20 cellular contexts compared by ENCODE assay signal in the genomic region with DNA sequence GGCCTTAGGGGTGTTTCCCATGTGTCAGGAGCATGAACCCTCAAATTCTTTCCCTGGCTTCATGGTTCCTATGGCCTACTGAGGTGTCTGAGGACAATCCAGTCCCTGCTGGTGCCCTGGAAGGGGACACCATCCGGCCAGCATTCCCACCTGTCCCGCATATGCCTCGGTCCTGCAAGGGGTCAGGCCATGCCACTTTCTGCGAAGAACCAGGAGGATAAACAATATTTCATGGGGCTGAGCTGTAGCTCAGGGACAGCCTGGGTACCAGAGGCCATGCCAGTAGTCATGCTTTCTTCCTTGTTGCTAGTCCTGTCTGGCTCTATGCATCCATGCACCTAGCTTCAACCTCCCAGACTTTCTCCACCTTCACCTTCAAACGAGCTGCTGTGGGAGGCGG.
DNase-seq lines count a peak whose midpoint lies in the region; ATAC-seq and TF ChIP-seq lines count a peak whose summit lies in the region.
"Had no signal": no experiment of that assay in that cellular context is flagged by ENCODE, and none has a peak within 500 bp of the region (broad histone marks: within the 10 kb centered on the region; RNA-seq: fewer than 3 reads in every experiment).

No MANE protein-coding gene starts in this region.

- H3K36me3 ChIP-seq in GM23338 (ENCODE audit: insufficient read depth) (no peaks in the 10 kb centered on the region), esophagus muscularis mucosa (no peaks in the 10 kb centered on the region), neutrophil (no peaks in the 10 kb centered on the region), WERI-Rb-1 (no peaks in the 10 kb centered on the region)
- H3K36me3 ChIP-seq: BLaER1 had no signal

- no peak overlapping the region for H3K27ac ChIP-seq in GM23338 (ENCODE audit: low read depth)
- H3K27ac ChIP-seq in esophagus muscularis mucosa (replicated peaks in 1 of 4), result no peak overlapping the region
- H3K27ac ChIP-seq in neutrophil, result peak overlapping the region; percentile 95
- H3K27ac ChIP-seq in WERI-Rb-1, result no peak overlapping the region
- H3K27ac ChIP-seq: 22Rv1, BLaER1, C4-2B had no signal

- 0 out of 2 replicates have a peak, but pooled peaks cover 1% of the 10 kb centered on the region for H3K9me2 ChIP-seq in GM23338 (ENCODE audit: insufficient read depth)

- H3K4me3 Mint-ChIP-seq in T-helper 1 cell treated with Interleukin-12 subunit alpha and Interleukin-12 subunit beta and Interleukin-4 antibody, amounts not matched to agents 30 μg/mL and 1 μg/mL, for 36 hours, result no peak overlapping the region
- no peak overlapping the region for H3K4me3 Mint-ChIP-seq in GM23338
- H3K4me3 Mint-ChIP-seq: B cell; CD4-positive, CD25-positive, alpha-beta regulatory T cell; CD8-positive, alpha-beta T cell had no signal

- H3K9me3 ChIP-seq in esophagus muscularis mucosa (no peaks in the 10 kb centered on the region), neutrophil (no peaks in the 10 kb centered on the region), WERI-Rb-1 (ENCODE audit: severe bottlenecking) (no peaks in the 10 kb centered on the region)
- H3K9me3 ChIP-seq: Caco-2 had no signal

- H2AFZ ChIP-seq in GM23338, result no peak overlapping the region

- intact Hi-C loops in esophagus muscularis mucosa (cut with DNase I), result no loop called here

- H3K27me3 ChIP-seq in GM23338 (ENCODE audit: insufficient read depth) (no peaks in the 10 kb centered on the region), esophagus muscularis mucosa (no peaks in the 10 kb centered on the region), neutrophil (no peaks in the 10 kb centered on the region), WERI-Rb-1 (ENCODE audit: insufficient read depth, low read depth, severe bottlenecking) (peaks cover 9% of the 10 kb centered on the region)
- H3K27me3 ChIP-seq: BLaER1 had no signal

- no peak for TF ChIP-seq CTCF in GM23338 (conservative IDR thresholded peaks at IDR 0.05; ENCODE audit: low read depth in 2 of 2)
- TF ChIP-seq CTCF in esophagus muscularis mucosa (IDR thresholded peaks at IDR 0.05), result no peak
- no peak for TF ChIP-seq CTCF in neutrophil (IDR thresholded peaks at IDR 0.05)
- TF ChIP-seq CTCF in WERI-Rb-1 (IDR thresholded peaks at IDR 0.05; ENCODE audit: low read depth, low read length), result no peak

- peaks cover 55% of the 10 kb centered on the region for H3K4me1 Mint-ChIP-seq in T-helper 1 cell treated with Interleukin-12 subunit alpha and Interleukin-12 subunit beta and Interleukin-4 antibody, amounts not matched to agents 30 μg/mL and 1 μg/mL, for 36 hours (ENCODE audit: low read depth)
- peaks cover 63% of the 10 kb centered on the region for H3K4me1 Mint-ChIP-seq in GM23338

- H3K4me3 ChIP-seq in GM23338, result no peak overlapping the region
- no peak overlapping the region for H3K4me3 ChIP-seq in esophagus muscularis mucosa
- no peak overlapping the region for H3K4me3 ChIP-seq in neutrophil (ENCODE audit: low read depth in 1 of 2, low read length in 1 of 2)
- no peak overlapping the region for H3K4me3 ChIP-seq in WERI-Rb-1 (ENCODE audit: low read depth, low read length)
- H3K4me3 ChIP-seq: BLaER1 had no signal

- H3K9me3 Mint-ChIP-seq in T-helper 1 cell treated with Interleukin-12 subunit alpha and Interleukin-12 subunit beta and Interleukin-4 antibody, amounts not matched to agents 30 μg/mL and 1 μg/mL, for 36 hours, result peaks cover 5% of the 10 kb centered on the region
- peaks cover 4% of the 10 kb centered on the region; the same call in 1 of the 3 replicates for H3K9me3 Mint-ChIP-seq in GM23338
- H3K9me3 Mint-ChIP-seq: CD8-positive, alpha-beta T cell had no signal

- ATAC-seq in GM23338, result no peak
- ATAC-seq: CD8-positive, alpha-beta T cell had no signal

- DNase-seq in T-helper 1 cell (no peak), GM23338 (ENCODE audit: low spot score) (no peak), esophagus muscularis mucosa (ENCODE audit: extremely low spot score) (peak; percentile 80), WERI-Rb-1 (no peak), hepatic stellate cell (ENCODE audit: low spot score) (no peak), superior temporal gyrus (ENCODE audit: extremely low spot score) (no peak)
- DNase-seq: Caco-2; CD4-positive, CD25-positive, alpha-beta regulatory T cell; CD8-positive, alpha-beta T cell; DMS153; DND-41; GOT3; H7; HCEC 1CT had no signal

- no peaks in the 10 kb centered on the region for H4K20me1 ChIP-seq in GM23338 (replicated peaks; ENCODE audit: insufficient read depth)
- H4K20me1 ChIP-seq: BLaER1 had no signal

- H3K4me1 ChIP-seq in GM23338 (ENCODE audit: insufficient read depth) (peaks cover 70% of the 10 kb centered on the region), esophagus muscularis mucosa (peaks cover 5 to 22% (median 11%) of the 10 kb centered on the region in 4 donors), neutrophil (ENCODE audit: control insufficient read depth in 1 of 2, insufficient read depth in 1 of 2, low read depth in 1 of 2, low read length in 1 of 2) (peaks cover 51 to 53% of the 10 kb centered on the region in 2 experiments)

- TF ChIP-seq POLR2A in esophagus muscularis mucosa (IDR thresholded peaks at IDR 0.05; ENCODE audit: low read depth), result no peak

- H3K79me2 ChIP-seq in GM23338 (replicated peaks; ENCODE audit: insufficient read depth), result no peaks in the 10 kb centered on the region

- no peaks in the 10 kb centered on the region for H3K27me3 Mint-ChIP-seq in T-helper 1 cell treated with Interleukin-12 subunit alpha and Interleukin-12 subunit beta and Interleukin-4 antibody, amounts not matched to agents 30 μg/mL and 1 μg/mL, for 36 hours (ENCODE audit: low read depth)
- H3K27me3 Mint-ChIP-seq in GM23338 (ENCODE audit: insufficient read depth, low read depth, poor library complexity), result peaks cover 17% of the 10 kb centered on the region
- H3K27me3 Mint-ChIP-seq: B cell; CD4-positive, CD25-positive, alpha-beta regulatory T cell had no signal

- TF ChIP-seq EP300 in esophagus muscularis mucosa (IDR thresholded peaks at IDR 0.05), result no peak

- peaks cover 10% of the 10 kb centered on the region; the same call in 1 of the 2 replicates for H3F3A ChIP-seq in GM23338 (replicated peaks; ENCODE audit: low read depth)

- WGBS in esophagus muscularis mucosa, result 87% methylated on average over 6 of the region's 6 CpGs

- H3K27ac Mint-ChIP-seq in T-helper 1 cell treated with Interleukin-12 subunit alpha and Interleukin-12 subunit beta and Interleukin-4 antibody, amounts not matched to agents 30 μg/mL and 1 μg/mL, for 36 hours, result peak overlapping the region; percentile 31
- H3K27ac Mint-ChIP-seq in GM23338, result no peak overlapping the region
- H3K27ac Mint-ChIP-seq: B cell; CD8-positive, alpha-beta T cell had no signal

- peaks cover 9% of the 10 kb centered on the region for H3K36me3 Mint-ChIP-seq in T-helper 1 cell treated with Interleukin-12 subunit alpha and Interleukin-12 subunit beta and Interleukin-4 antibody, amounts not matched to agents 30 μg/mL and 1 μg/mL, for 36 hours (ENCODE audit: low read depth)
- H3K36me3 Mint-ChIP-seq in GM23338 (ENCODE audit: low read depth), result no peaks in the 10 kb centered on the region; the same call in 2 of the 3 replicates
- H3K36me3 Mint-ChIP-seq: CD4-positive, CD25-positive, alpha-beta regulatory T cell; CD8-positive, alpha-beta T cell had no signal

- H3K4me2 ChIP-seq in GM23338, result peak overlapping the region; percentile 42; the same call in 1 of the 2 replicates
- H3K4me2 ChIP-seq: BLaER1 had no signal

TF ChIP-seq in GM23338, 12 proteins besides CTCF, POLR2A, EP300 and RAD21 (continues in another document):
- no peak for TF ChIP-seq NANOG (IDR thresholded peaks at IDR 0.05; ENCODE audit: borderline replicate concordance)
- TF ChIP-seq EZH2phosphoT487 (IDR thresholded peaks at IDR 0.05; ENCODE audit: unreplicated experiment), result no peak
- TF ChIP-seq, protein P1, sequence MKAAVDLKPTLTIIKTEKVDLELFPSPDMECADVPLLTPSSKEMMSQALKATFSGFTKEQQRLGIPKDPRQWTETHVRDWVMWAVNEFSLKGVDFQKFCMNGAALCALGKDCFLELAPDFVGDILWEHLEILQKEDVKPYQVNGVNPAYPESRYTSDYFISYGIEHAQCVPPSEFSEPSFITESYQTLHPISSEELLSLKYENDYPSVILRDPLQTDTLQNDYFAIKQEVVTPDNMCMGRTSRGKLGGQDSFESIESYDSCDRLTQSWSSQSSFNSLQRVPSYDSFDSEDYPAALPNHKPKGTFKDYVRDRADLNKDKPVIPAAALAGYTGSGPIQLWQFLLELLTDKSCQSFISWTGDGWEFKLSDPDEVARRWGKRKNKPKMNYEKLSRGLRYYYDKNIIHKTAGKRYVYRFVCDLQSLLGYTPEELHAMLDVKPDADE (IDR thresholded peaks at IDR 0.05), result no peak
- TF ChIP-seq EZH2 (IDR thresholded peaks at IDR 0.05; ENCODE audit: low read depth, unreplicated experiment), result no peak
- no peak for TF ChIP-seq POLR2AphosphoS5 (IDR thresholded peaks at IDR 0.05; ENCODE audit: low read depth)
- no peak for TF ChIP-seq STAT1 (IDR thresholded peaks at IDR 0.05; ENCODE audit: unreplicated experiment)
